In the genomic region with DNA sequence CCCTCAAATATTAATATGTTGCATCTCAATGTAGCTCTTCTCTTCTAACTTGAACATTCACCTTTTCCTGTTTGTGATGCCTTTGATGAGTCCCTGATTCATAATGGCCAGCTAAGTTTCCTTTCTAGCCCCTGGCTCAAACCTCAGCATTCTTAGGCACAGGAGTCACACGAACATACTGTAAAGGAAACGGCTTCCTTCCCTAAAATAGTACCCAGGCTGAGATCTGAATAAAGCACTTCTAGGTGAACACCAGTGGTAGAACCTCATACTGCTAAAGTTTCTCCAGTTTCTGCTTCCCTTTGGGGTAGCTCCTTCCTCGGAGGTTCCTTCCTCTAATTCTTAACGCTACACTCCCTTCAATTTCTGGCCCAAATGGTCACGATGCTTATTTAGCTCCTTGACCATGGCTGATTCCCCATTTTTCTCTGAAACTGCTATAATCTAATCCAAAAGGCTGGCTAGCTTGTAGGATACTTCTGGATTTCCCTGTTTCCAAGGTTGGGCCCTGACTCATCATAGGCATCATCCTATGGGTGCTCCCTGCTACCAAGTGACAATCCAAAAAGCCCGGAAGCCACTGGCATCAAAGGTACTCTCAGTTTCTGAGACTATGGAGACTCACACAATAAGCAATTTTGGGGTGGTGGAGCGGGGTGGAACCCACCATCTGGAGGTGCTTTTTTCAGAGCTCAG, we compare ENCODE assay signal across 1 cellular context.
TF ChIP-seq lines count a peak whose summit lies in the region.

No MANE protein-coding gene starts in this region.

TF ChIP-seq in K562, 482 proteins besides CTCF, POLR2A, EP300 and RAD21 (continued from another document):
- TF ChIP-seq, protein P1, sequence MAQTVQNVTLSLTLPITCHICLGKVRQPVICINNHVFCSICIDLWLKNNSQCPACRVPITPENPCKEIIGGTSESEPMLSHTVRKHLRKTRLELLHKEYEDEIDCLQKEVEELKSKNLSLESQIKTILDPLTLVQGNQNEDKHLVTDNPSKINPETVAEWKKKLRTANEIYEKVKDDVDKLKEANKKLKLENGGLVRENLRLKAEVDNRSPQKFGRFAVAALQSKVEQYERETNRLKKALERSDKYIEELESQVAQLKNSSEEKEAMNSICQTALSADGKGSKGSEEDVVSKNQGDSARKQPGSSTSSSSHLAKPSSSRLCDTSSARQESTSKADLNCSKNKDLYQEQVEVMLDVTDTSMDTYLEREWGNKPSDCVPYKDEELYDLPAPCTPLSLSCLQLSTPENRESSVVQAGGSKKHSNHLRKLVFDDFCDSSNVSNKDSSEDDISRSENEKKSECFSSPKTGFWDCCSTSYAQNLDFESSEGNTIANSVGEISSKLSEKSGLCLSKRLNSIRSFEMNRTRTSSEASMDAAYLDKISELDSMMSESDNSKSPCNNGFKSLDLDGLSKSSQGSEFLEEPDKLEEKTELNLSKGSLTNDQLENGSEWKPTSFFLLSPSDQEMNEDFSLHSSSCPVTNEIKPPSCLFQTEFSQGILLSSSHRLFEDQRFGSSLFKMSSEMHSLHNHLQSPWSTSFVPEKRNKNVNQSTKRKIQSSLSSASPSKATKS (CRISPR knock-in tag; IDR thresholded peaks at IDR 0.05): no peak
- TF ChIP-seq RFX7 (CRISPR knock-in tag; IDR thresholded peaks at IDR 0.05): no peak
- TF ChIP-seq, protein P2, sequence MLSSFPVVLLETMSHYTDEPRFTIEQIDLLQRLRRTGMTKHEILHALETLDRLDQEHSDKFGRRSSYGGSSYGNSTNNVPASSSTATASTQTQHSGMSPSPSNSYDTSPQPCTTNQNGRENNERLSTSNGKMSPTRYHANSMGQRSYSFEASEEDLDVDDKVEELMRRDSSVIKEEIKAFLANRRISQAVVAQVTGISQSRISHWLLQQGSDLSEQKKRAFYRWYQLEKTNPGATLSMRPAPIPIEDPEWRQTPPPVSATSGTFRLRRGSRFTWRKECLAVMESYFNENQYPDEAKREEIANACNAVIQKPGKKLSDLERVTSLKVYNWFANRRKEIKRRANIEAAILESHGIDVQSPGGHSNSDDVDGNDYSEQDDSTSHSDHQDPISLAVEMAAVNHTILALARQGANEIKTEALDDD (IDR thresholded peaks at IDR 0.05): no peak
- no peak for TF ChIP-seq SMARCA5 (IDR thresholded peaks at IDR 0.05)
- TF ChIP-seq MCM5 (IDR thresholded peaks at IDR 0.05; ENCODE audit: low read depth): no peak
- TF ChIP-seq NCOA4 (IDR thresholded peaks at IDR 0.05; ENCODE audit: partially characterized antibody): no peak
TF ChIP-seq in K562: peak in this region for 0.
